Comparison of ENCODE assay signal across 7 cellular contexts in the genomic region with DNA sequence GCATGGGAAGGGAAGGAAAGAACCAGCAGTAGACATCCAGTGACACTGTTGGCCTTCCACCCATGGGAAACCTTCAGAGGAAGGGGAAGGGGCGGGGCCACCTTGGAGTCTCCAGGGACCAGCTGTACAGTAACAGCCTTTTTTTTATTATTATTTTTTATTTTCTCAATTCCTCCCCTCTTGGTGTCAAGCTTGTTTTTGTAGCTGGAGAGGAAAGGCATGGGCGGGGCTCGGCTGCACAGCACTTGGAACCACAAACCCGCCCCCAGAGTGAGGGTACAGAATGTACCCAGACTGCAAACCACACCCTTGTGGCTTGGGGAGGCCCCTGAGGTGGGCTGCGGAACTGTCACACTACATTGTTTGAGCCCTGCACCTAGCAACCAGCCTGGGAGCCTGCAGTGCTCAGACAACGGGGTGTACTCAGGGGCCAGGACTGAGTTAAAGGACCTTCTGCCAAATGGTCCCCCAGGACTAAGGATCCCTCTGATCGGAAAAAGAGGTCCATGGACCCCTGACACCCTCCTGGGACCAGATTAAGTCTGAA. TPM values are rescaled to one million over a fixed set of nuclear protein-coding genes. Genes with fewer than 3 reads are reported as not detected.
DNase-seq lines count a peak whose midpoint lies in the region; ATAC-seq lines count a peak whose summit lies in the region.

No MANE protein-coding gene starts in this region.

- H3K4me3 Mint-ChIP-seq in T-cell: peak overlapping the region; percentile 76 to 89 (median 86)

- H3K4me1 Mint-ChIP-seq in T-cell: peaks cover 53 to 75% (median 72%) of the 10 kb centered on the region in 3 donors

- CTCF ChIA-PET in T-cell (lab: Charles Lee): interaction anchor here (0.6 to 3.6 kb wide), 10 partner anchors 16 to 102 kb away, joined by 3 to 99 read pairs (median 23); a partner anchor contains a TSS

- H3K9me3 Mint-ChIP-seq in T-cell: no peaks in the 10 kb centered on the region

- DNase-seq in T-cell (peak; percentile 75 to 98 (median 93)), left kidney (ENCODE audit: low read depth, low spot score) (peak; percentile 51), NCI-H146 (lab: John Stamatoyannopoulos, UW) (no peak)
- peak; percentile 65 for DNase-seq in activated naive CD8-positive, alpha-beta T cell treated with anti-CD3 and anti-CD28 coated beads, Interleukin-2, amount 50 U/mL, for 16 hours (ENCODE audit: low read depth, low spot score)
- peak; percentile 72 for DNase-seq in stimulated activated CD8-positive, alpha-beta memory T cell treated with anti-CD3 and anti-CD28 coated beads, Interleukin-12 subunit alpha, Interleukin-12 subunit beta, amount 100 ng/mL, for 24 hours (ENCODE audit: extremely low read depth)

- H3K27me3 Mint-ChIP-seq in T-cell: peaks cover 0 to 5% of the 10 kb centered on the region in 2 donors

- H3K27ac Mint-ChIP-seq in T-cell: peak overlapping the region; percentile 93 to 99

- no peaks in the 10 kb centered on the region for H3K36me3 Mint-ChIP-seq in T-cell

- ATAC-seq in GM19395 (IDR thresholded peaks at IDR 0.05; ENCODE audit: unreplicated experiment) (peak; percentile 87), HG03280 (IDR thresholded peaks at IDR 0.05; ENCODE audit: unreplicated experiment) (peak; percentile 89), T-cell (replicated peaks in 1 of 4) (peak; percentile 80 to 83 (median 81))

- POLR2A ChIA-PET in T-cell (lab: Charles Lee): interaction anchor here (0.6 to 10.9 kb wide), 10 partner anchors 20 to 415 kb away, joined by 3 to 572 read pairs (median 4); a partner anchor contains a TSS

RNA-seq across cellular contexts. Expression of a gene that starts 45.7 kb away (rescaled TPM):
- 10 to 100 TPM; 57.9 to 74.0 (median 60.7) TPM for total RNA-seq in T-cell
